In genomic region chrX:9473708-9474107, GRCh38 we compare ENCODE assay signal across 26 cellular contexts. TPM values are rescaled to one million over a fixed set of nuclear protein-coding genes. Genes with fewer than 3 reads are reported as not detected.
A peak's percentile ranks its signal among the peaks of the same experiment; 100 is the strongest.
DNase-seq lines count a peak whose midpoint lies in the region; ATAC-seq, FAIRE-seq and TF ChIP-seq lines count a peak whose summit lies in the region.
"Had no signal": no experiment of that assay in that cellular context is flagged by ENCODE, and none has a peak within 500 bp of the region (broad histone marks: within the 10 kb centered on the region; RNA-seq: fewer than 3 reads in every experiment).

No MANE protein-coding gene starts in this region.

- H3K4me3 ChIP-seq in OCI-LY7 (ENCODE audit: low read depth, low read length, poor library complexity, severe bottlenecking) (no peak overlapping the region), astrocyte (ENCODE audit: insufficient read depth, low read depth, low read length) (no peak overlapping the region)
- H3K4me3 ChIP-seq: BLaER1 had no signal

- H3K36me3 Mint-ChIP-seq in T-helper 17 cell (ENCODE audit: low read depth): no peaks in the 10 kb centered on the region
- H3K36me3 Mint-ChIP-seq in astrocyte (ENCODE audit: low read depth, unreplicated experiment): peaks cover 2% of the 10 kb centered on the region

- H3K27me3 ChIP-seq in astrocyte (ENCODE audit: insufficient read depth, low read length): no peaks in the 10 kb centered on the region
- H3K27me3 ChIP-seq: BE2C, BLaER1 had no signal

- TSS peak; percentile 29 for BruUV-seq in OCI-LY7 (replicated peaks; lab: Mats Ljungman, UMichigan)

- H3K9me3 ChIP-seq in OCI-LY7 (ENCODE audit: low read length) (no peaks in the 10 kb centered on the region), T-helper 17 cell (ENCODE audit: control insufficient read depth, low read length, poor library complexity, severe bottlenecking) (no peaks in the 10 kb centered on the region), astrocyte (ENCODE audit: insufficient read depth, low read depth, low read length) (no peaks in the 10 kb centered on the region)
- H3K9me3 ChIP-seq: BE2C had no signal

- no peaks in the 10 kb centered on the region for H3K27me3 Mint-ChIP-seq in T-helper 17 cell
- H3K27me3 Mint-ChIP-seq in astrocyte (ENCODE audit: low read depth, unreplicated experiment): no peaks in the 10 kb centered on the region
- H3K27me3 Mint-ChIP-seq: CD4-positive, alpha-beta memory T cell; CD4-positive, CD25-positive, alpha-beta regulatory T cell had no signal

- DNase-seq in OCI-LY7 (ENCODE audit: low spot score) (no peak), T-helper 17 cell (no peak), astrocyte (ENCODE audit: low read depth) (no peak), NCI-H748 treated with DMSO at 0.1 percent for 48 hours (lab: John Stamatoyannopoulos, UW) (no peak), SW 1271 (lab: John Stamatoyannopoulos, UW) (no peak), AG20443 (ENCODE audit: low spot score) (no peak)
- no peak for DNase-seq in stimulated activated naive CD4-positive, alpha-beta T cell (lab: John Stamatoyannopoulos, UW)
- DNase-seq: 8988T; BE2C; C1 segment of cervical spinal cord; CD4-positive, alpha-beta memory T cell; CD4-positive, CD25-positive, alpha-beta regulatory T cell; CD8-positive, alpha-beta memory T cell; COR-L47; DMS 273 treated with DMSO at 0.1 percent for 48 hours; DMS153; DMS53; DMS79; DND-41; EL; GDM1 had no signal

- no peak overlapping the region for H3K9ac ChIP-seq in astrocyte (ENCODE audit: low read length)
- H3K9ac ChIP-seq: BLaER1 had no signal

- TF ChIP-seq CTCF in OCI-LY7 (conservative IDR thresholded peaks at IDR 0.05; ENCODE audit: low read length) (no peak), astrocyte (IDR thresholded peaks at IDR 0.05; ENCODE audit: insufficient read depth, low read depth, low read length) (no peak)

- POLR2A ChIA-PET in OCI-LY7 (lab: Charles Lee): no interaction called here

- intact Hi-C loops in OCI-LY7 (cut with micrococcal nuclease; ENCODE audit: unreplicated experiment): no loop called here

- peaks cover 7% of the 10 kb centered on the region for H3K4me1 Mint-ChIP-seq in T-helper 17 cell
- H3K4me1 Mint-ChIP-seq in astrocyte (ENCODE audit: low read depth, unreplicated experiment): peaks cover 8% of the 10 kb centered on the region

- no peak overlapping the region for H3K4me2 ChIP-seq in OCI-LY7 (ENCODE audit: low read length)
- no peak overlapping the region for H3K4me2 ChIP-seq in astrocyte (ENCODE audit: low read length)
- H3K4me2 ChIP-seq: BLaER1 had no signal

- no peak for ATAC-seq in T-helper 17 cell

- no peak overlapping the region for H2AFZ ChIP-seq in OCI-LY7 (ENCODE audit: low read length)
- H2AFZ ChIP-seq in astrocyte (ENCODE audit: low read depth, low read length): no peak overlapping the region

- no peaks in the 10 kb centered on the region; the same call in 1 of the 2 replicates for H3K36me3 ChIP-seq in OCI-LY7 (ENCODE audit: insufficient read depth, low read length)
- H3K36me3 ChIP-seq in astrocyte (ENCODE audit: insufficient read depth, low read length): no peaks in the 10 kb centered on the region
- H3K36me3 ChIP-seq: BE2C had no signal

- H3K79me2 ChIP-seq in OCI-LY7 (ENCODE audit: insufficient read depth, low read depth, low read length): no peaks in the 10 kb centered on the region
- H3K79me2 ChIP-seq in astrocyte (ENCODE audit: insufficient read depth, low read length): peaks cover 47% of the 10 kb centered on the region

- H3K9me3 Mint-ChIP-seq in astrocyte (ENCODE audit: unreplicated experiment): no peaks in the 10 kb centered on the region
- H3K9me3 Mint-ChIP-seq: CD4-positive, CD25-positive, alpha-beta regulatory T cell had no signal

- no peak overlapping the region for H3K27ac ChIP-seq in OCI-LY7 (ENCODE audit: low read depth, low read length, poor library complexity, severe bottlenecking)
- H3K27ac ChIP-seq in astrocyte (ENCODE audit: low read depth, low read length): no peak overlapping the region
- H3K27ac ChIP-seq: BLaER1 had no signal

- H3K27ac Mint-ChIP-seq in T-helper 17 cell (peak overlapping the region; percentile 27), astrocyte (ENCODE audit: unreplicated experiment) (no peak overlapping the region)
- H3K27ac Mint-ChIP-seq: CD4-positive, CD25-positive, alpha-beta regulatory T cell; CD8-positive, alpha-beta memory T cell had no signal

- no peaks in the 10 kb centered on the region for H4K20me1 ChIP-seq in OCI-LY7 (ENCODE audit: insufficient read depth, low read length)
- H4K20me1 ChIP-seq in astrocyte (ENCODE audit: insufficient read depth, low read length): peaks cover 17% of the 10 kb centered on the region

- CTCF ChIA-PET in OCI-LY7 (lab: Charles Lee; ENCODE audit: unreplicated experiment): no interaction called here

- H3K4me3 Mint-ChIP-seq in T-helper 17 cell: no peak overlapping the region
- H3K4me3 Mint-ChIP-seq in astrocyte (ENCODE audit: unreplicated experiment): no peak overlapping the region
- H3K4me3 Mint-ChIP-seq: CD14-positive monocyte; CD4-positive, alpha-beta memory T cell; CD4-positive, CD25-positive, alpha-beta regulatory T cell; CD8-positive, alpha-beta memory T cell had no signal

- H3K4me1 ChIP-seq in OCI-LY7 (ENCODE audit: insufficient read depth, low read length, poor library complexity, severe bottlenecking) (peaks cover 9% of the 10 kb centered on the region), astrocyte (ENCODE audit: insufficient read depth, low read length) (peaks cover 4% of the 10 kb centered on the region)
- H3K4me1 ChIP-seq: BE2C had no signal

- peak; percentile 68 for FAIRE-seq in astrocyte (lab: Jason Lieb, UNC)
- FAIRE-seq: A204.1, GM12891, GM19239 had no signal

- no peaks in the 10 kb centered on the region for H3K9me2 ChIP-seq in OCI-LY7 (ENCODE audit: insufficient read depth, low read length)

RNA-seq across cellular contexts. Expression of gene TBL1X, which starts 8.8 kb away (rescaled TPM):
- total RNA-seq in OCI-LY7 (2014; rRNA removed; shearing (Covaris generic)): 10.6 and 16.1 TPM in 2 replicates
- total RNA-seq in OCI-LY7 (2022): 29.3 and 35.7 TPM in 2 replicates
- 10 to 100 TPM; 15.7 to 20.2 TPM for total RNA-seq in T-helper 17 cell
- total RNA-seq in astrocyte: 22.3 and 26.4 TPM in 2 replicates
